In the genomic region with DNA sequence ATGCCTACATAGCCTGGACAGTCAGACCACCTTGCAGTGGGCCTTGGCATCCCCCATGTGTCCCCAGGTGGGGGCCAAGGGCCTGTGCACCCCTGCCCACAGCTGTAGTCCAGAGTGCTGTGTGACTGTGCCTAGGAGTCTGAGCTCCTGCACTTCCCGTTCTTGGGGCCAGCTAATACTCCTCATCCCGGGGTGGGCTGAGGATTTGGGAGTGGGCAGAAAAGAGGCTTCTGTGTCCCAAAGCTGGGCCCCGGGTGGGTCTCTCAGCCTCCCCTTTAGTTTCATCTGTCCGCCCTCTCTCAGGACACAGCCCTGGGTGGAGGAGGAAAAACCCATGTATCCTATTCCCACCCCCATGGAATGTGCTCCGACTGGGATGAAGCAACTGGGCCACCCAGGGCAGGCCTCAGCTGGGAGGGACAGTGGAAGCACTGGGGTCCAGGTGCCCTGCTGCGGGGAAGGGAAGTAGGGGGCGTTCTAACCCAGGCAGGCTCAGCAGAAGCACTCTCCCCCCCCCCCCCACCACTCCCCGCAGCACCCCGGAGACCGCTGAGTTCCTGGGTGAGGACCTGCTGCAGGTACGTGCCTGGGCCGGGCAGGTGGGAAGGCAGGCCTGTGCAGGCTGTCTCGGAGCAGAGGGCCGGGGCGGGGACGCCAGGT, we compare ENCODE assay signal across 7 cellular contexts. TPM values are rescaled to one million over a fixed set of nuclear protein-coding genes. Genes with fewer than 3 reads are reported as not detected.
DNase-seq lines count a peak whose midpoint lies in the region; ATAC-seq and TF ChIP-seq lines count a peak whose summit lies in the region.

No MANE protein-coding gene starts in this region.

- WGBS in spleen, 5 donors = 52 to 66% (median 55%) methylated on average over 13 to 16 of the region's 16 CpGs

- H3K36me3 ChIP-seq in HAP-1 (replicated peaks) (peaks cover 7% of the 10 kb centered on the region; the same call in 1 of the 2 replicates), spleen (peaks cover 0 to 49% (median 40%) of the 10 kb centered on the region in 6 donors)

- intact Hi-C loops in spleen (cut with DNase I; ENCODE audit: low total_unique reads) = loop anchor here (5.0 kb wide), 1 partner anchor 42 kb away; no protein-coding TSS in a partner anchor

- TF ChIP-seq CTCF in VCaP (conservative IDR thresholded peaks at IDR 0.05) (no peak), foreskin fibroblast (IDR thresholded peaks at IDR 0.05; ENCODE audit: low read depth, low read length) (no peak), spleen (IDR thresholded peaks at IDR 0.05 in 8 of 11, conservative IDR thresholded peaks at IDR 0.05 in 3 of 11) (peak in 1 of 11 experiments; percentile 15), GM20000 (IDR thresholded peaks at IDR 0.05; ENCODE audit: extremely low read depth, missing control alignments) (no peak)

- H3K4me3 ChIP-seq in HAP-1 = peak overlapping the region; percentile 44
- peak overlapping the region; percentile 69 to 71 for H3K4me3 ChIP-seq in foreskin fibroblast (ENCODE audit: low read depth in 1 of 2, low read length in 2 of 2)
- peak overlapping the region; percentile 56 to 92 (median 69) for H3K4me3 ChIP-seq in spleen

- H3K27ac ChIP-seq in VCaP (peak overlapping the region; percentile 56; the same call in 1 of the 2 replicates), spleen (peak overlapping the region; percentile 83 to 96 (median 90))

- DNase-seq in HAP-1 (ENCODE audit: low spot score in 2 of 2) = no peak
- DNase-seq in foreskin fibroblast = no peak
- peak; percentile 84 for DNase-seq in spleen
- no peak for DNase-seq in foreskin melanocyte
- DNase-seq in GM20000 (ENCODE audit: low spot score) = no peak

- no peak for ATAC-seq in HG02852 (IDR thresholded peaks at IDR 0.05; ENCODE audit: unreplicated experiment)

- H3K27me3 ChIP-seq in HAP-1 (ENCODE audit: low read depth) (no peaks in the 10 kb centered on the region), spleen (replicated peaks in 1 of 7) (peaks cover 0 to 8% (median 0%) of the 10 kb centered on the region in 7 donors)

- TF ChIP-seq POLR2A in spleen (IDR thresholded peaks at IDR 0.05) = no peak

- in situ Hi-C loops in HAP-1 (cut with MboI; ENCODE audit: low sequenced_read_pairs) = no loop called here

- H3K4me1 ChIP-seq in HAP-1 (peaks cover 5% of the 10 kb centered on the region; the same call in 1 of the 2 replicates), spleen (peaks cover 46 to 93% (median 79%) of the 10 kb centered on the region in 6 donors)

- H3K9me3 ChIP-seq in HAP-1 (no peaks in the 10 kb centered on the region), spleen (no peaks in the 10 kb centered on the region)

RNA-seq across cellular contexts. Expression of a gene that starts 1.3 kb away (rescaled TPM):
- total RNA-seq in spleen = 10 to 100 TPM; 38.0 to 78.9 (median 61.2) TPM
- polyA plus RNA-seq in spleen = 10 to 100 TPM; 17.7 to 51.7 (median 35.2) TPM

RNA-seq across cellular contexts. Expression of a gene that starts 17.8 kb away (rescaled TPM):
- 10 to 100 TPM in 5 of 7 donors, 1 to 10 TPM in 2; 9.3 to 17.8 (median 11.2) TPM for total RNA-seq in spleen
- polyA plus RNA-seq in spleen = 10 to 100 TPM; 14.7 to 26.6 (median 15.4) TPM

RNA-seq across cellular contexts. Expression of a gene that starts 32.1 kb away (rescaled TPM):
- total RNA-seq in spleen = 100 to 1,000 TPM in 1 of 7 donors, 10 to 100 TPM in 6; 67.6 to 115 (median 82.6) TPM
- 100 to 1,000 TPM in 2 of 3 donors, 10 to 100 TPM in 1; 43.4 to 134 (median 121) TPM for polyA plus RNA-seq in spleen

RNA-seq across cellular contexts. Expression of a gene that starts 34.7 kb away (rescaled TPM):
- total RNA-seq in spleen = 100 to 1,000 TPM; 158 to 544 (median 389) TPM
- 100 to 1,000 TPM; 371 to 519 (median 445) TPM for polyA plus RNA-seq in spleen

RNA-seq across cellular contexts. Expression of a gene that starts 45.4 kb away (rescaled TPM):
- 10 to 100 TPM; 24.0 to 55.3 (median 30.2) TPM for total RNA-seq in spleen
- polyA plus RNA-seq in spleen = 10 to 100 TPM; 28.5 to 33.9 (median 31.1) TPM
